In genomic region chr6:106109043-106109442, GRCh38 we compare ENCODE assay signal across 21 cellular contexts. TPM values are rescaled to one million over a fixed set of nuclear protein-coding genes. Genes with fewer than 3 reads are reported as not detected.
"Had no signal": no experiment of that assay in that cellular context is flagged by ENCODE, and none has a peak within 500 bp of the region (broad histone marks: within the 10 kb centered on the region; RNA-seq: fewer than 3 reads in every experiment).

No MANE protein-coding gene starts in this region.

- H3K9me3 ChIP-seq: spleen, testis, transverse colon had no signal

- DNase-seq: erythroblast; foreskin keratinocyte; left colon; left ventricle myocardium superior; mesendoderm; naive thymus-derived CD4-positive, alpha-beta T cell; posterior cingulate gyrus; spleen; stimulated activated CD4-positive, alpha-beta T cell treated with anti-CD3 and anti-CD28 coated beads, Interleukin-15, amount 100 ng/mL, for 24 hours; stimulated activated CD4-positive, alpha-beta T cell treated with anti-CD3 and anti-CD28 coated beads, Interleukin-1b, Interleukin-23, amount 100 ng/mL, for 48 hours; stimulated activated CD4-positive, alpha-beta T cell treated with anti-CD3 and anti-CD28 coated beads, Interleukin-4, amount 100 ng/mL, for 24 hours; stimulated activated naive B cell treated with anti-CD40 and anti-IgM and Interleukin-4, amounts not matched to agents 10 μg/mL and 1 μg/mL and 100 μg/mL, for 72 hours; stimulated activated naive CD8-positive, alpha-beta T cell treated with anti-CD3 and anti-CD28 coated beads, Interleukin-15, amount 100 ng/mL, for 72 hours; testis; transverse colon had no signal

- H3K9me3 Mint-ChIP-seq: dendritic cell treated with granulocyte-macrophage colony-stimulating factor and Interleukin-4, amounts not matched to agents 40 ng/mL and 50 ng/mL, for 4 days; naive thymus-derived CD4-positive, alpha-beta T cell; neural crest cell; stimulated activated naive B cell treated with anti-CD40 and anti-IgM and Interleukin-4, amounts not matched to agents 10 μg/mL and 1 μg/mL and 100 μg/mL, for 72 hours; stimulated activated naive CD8-positive, alpha-beta T cell treated with anti-CD3 and anti-CD28 coated beads, Interleukin-15, amount 100 ng/mL, for 72 hours had no signal

- H3K27me3 ChIP-seq: foreskin keratinocyte, spleen, testis, transverse colon had no signal

- H3K4me3 Mint-ChIP-seq: dendritic cell treated with granulocyte-macrophage colony-stimulating factor and Interleukin-4, amounts not matched to agents 40 ng/mL and 50 ng/mL, for 4 days; naive thymus-derived CD4-positive, alpha-beta T cell; neural crest cell; stimulated activated naive B cell treated with anti-CD40 and anti-IgM and Interleukin-4, amounts not matched to agents 10 μg/mL and 1 μg/mL and 100 μg/mL, for 72 hours; stimulated activated naive CD8-positive, alpha-beta T cell treated with anti-CD3 and anti-CD28 coated beads, Interleukin-15, amount 100 ng/mL, for 72 hours had no signal

- FAIRE-seq: colon had no signal

- H3K27ac ChIP-seq: foreskin keratinocyte, spleen, testis had no signal

- H3K4me3 ChIP-seq: lung, spleen, testis, transverse colon had no signal

- ATAC-seq: foreskin keratinocyte; left colon; left ventricle myocardium superior; naive thymus-derived CD4-positive, alpha-beta T cell; sciatic nerve; stimulated activated naive B cell treated with anti-CD40 and anti-IgM and Interleukin-4, amounts not matched to agents 10 μg/mL and 1 μg/mL and 100 μg/mL, for 72 hours; stimulated activated naive CD8-positive, alpha-beta T cell treated with anti-CD3 and anti-CD28 coated beads, Interleukin-15, amount 100 ng/mL, for 72 hours had no signal

- H3K27ac Mint-ChIP-seq: dendritic cell treated with granulocyte-macrophage colony-stimulating factor and Interleukin-4, amounts not matched to agents 40 ng/mL and 50 ng/mL, for 4 days; stimulated activated naive B cell treated with anti-CD40 and anti-IgM and Interleukin-4, amounts not matched to agents 10 μg/mL and 1 μg/mL and 100 μg/mL, for 72 hours had no signal

- H3K4me1 ChIP-seq: foreskin keratinocyte, testis had no signal

- H3K4me1 Mint-ChIP-seq: neural crest cell had no signal

- H3K27me3 Mint-ChIP-seq: dendritic cell treated with granulocyte-macrophage colony-stimulating factor and Interleukin-4, amounts not matched to agents 40 ng/mL and 50 ng/mL, for 4 days had no signal

RNA-seq across cellular contexts. Expression of gene PRDM1, which starts 22.9 kb away (rescaled TPM):
- total RNA-seq: osteocyte had no signal
